In the genomic region with DNA sequence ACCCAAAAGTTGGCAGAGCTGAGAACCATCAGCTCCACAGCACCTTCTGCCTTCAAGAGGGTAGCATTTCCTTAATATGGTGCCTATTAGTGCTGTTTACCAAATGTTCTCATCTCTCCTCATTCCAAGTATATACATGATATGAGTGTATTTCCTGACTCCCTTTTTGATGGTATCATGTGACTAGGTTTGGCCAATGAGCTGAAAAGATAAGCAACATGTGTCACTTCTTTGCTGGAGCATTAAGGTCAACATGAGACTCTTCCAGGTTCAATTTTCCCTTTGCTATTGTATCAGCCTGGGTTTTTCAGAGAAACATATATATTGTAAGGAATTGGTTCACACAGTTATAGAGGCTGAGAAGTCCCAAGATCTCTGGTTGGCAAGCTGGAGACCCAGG, we compare ENCODE assay signal across 25 cellular contexts.
"Had no signal": no experiment of that assay in that cellular context is flagged by ENCODE, and none has a peak within 500 bp of the region (broad histone marks: within the 10 kb centered on the region; RNA-seq: fewer than 3 reads in every experiment).

No MANE protein-coding gene starts in this region.

- H3K4me3 ChIP-seq: neural progenitor cell, ovary, psoas muscle, right lobe of liver, sigmoid colon, stomach, thoracic aorta, thyroid gland, tibial nerve, upper lobe of left lung, vagina had no signal

- H2AFZ ChIP-seq: neural progenitor cell, parathyroid adenoma had no signal

- DNase-seq: occipital lobe; ovary; posterior cingulate gyrus; psoas muscle; right cardiac atrium; right lobe of liver; sigmoid colon; stimulated activated CD4-positive, alpha-beta T cell treated with anti-CD3 and anti-CD28 coated beads, Interleukin-15, amount 100 ng/mL, for 24 hours; stimulated activated CD4-positive, alpha-beta T cell treated with anti-CD3 and anti-CD28 coated beads, Interleukin-2, amount 100 ng/mL, for 24 hours; stimulated activated CD4-positive, alpha-beta T cell treated with anti-CD3 and anti-CD28 coated beads, Interleukin-2, amount 100 ng/mL, for 48 hours; stimulated activated CD4-positive, alpha-beta T cell treated with anti-CD3 and anti-CD28 coated beads, Interleukin-4, amount 100 ng/mL, for 24 hours; stimulated activated naive B cell treated with anti-CD40 and anti-IgM and Interleukin-4, amounts not matched to agents 10 μg/mL and 1 μg/mL and 100 μg/mL, for 72 hours; stimulated activated naive CD4-positive, alpha-beta T cell treated with Interleukin-2 at 50 U/mL for 16 hours; stomach; thyroid gland; trophoblast cell; upper lobe of left lung had no signal

- H3K79me2 ChIP-seq: parathyroid adenoma had no signal

- H3K27me3 ChIP-seq: neural progenitor cell, ovary, right lobe of liver, sigmoid colon, stomach, thyroid gland, tibial nerve, upper lobe of left lung, vagina had no signal

- ATAC-seq: psoas muscle; right cardiac atrium; right lobe of liver; stimulated activated effector memory CD8-positive, alpha-beta T cell treated with anti-CD3 and anti-CD28 coated beads, Interleukin-12 subunit alpha, Interleukin-12 subunit beta, amount 100 ng/mL, for 72 hours; stimulated activated naive B cell treated with anti-CD40 and anti-IgM and Interleukin-4, amounts not matched to agents 10 μg/mL and 1 μg/mL and 100 μg/mL, for 72 hours had no signal

- H3K9ac ChIP-seq: neural progenitor cell, parathyroid adenoma had no signal

- H3K36me3 ChIP-seq: neural progenitor cell, ovary, right lobe of liver, sigmoid colon, stomach, thoracic aorta, thyroid gland, tibial nerve, upper lobe of left lung, vagina had no signal

- H3K4me2 ChIP-seq: neural progenitor cell had no signal

- H3K27ac ChIP-seq: neural progenitor cell, ovary, parathyroid adenoma, psoas muscle, right lobe of liver, sigmoid colon, stomach, thoracic aorta, thyroid gland, tibial nerve, upper lobe of left lung, vagina had no signal

- H3K9me3 ChIP-seq: ovary, psoas muscle, right lobe of liver, sigmoid colon, stomach, thoracic aorta, thyroid gland, tibial nerve, upper lobe of left lung, vagina had no signal

- H3K4me1 ChIP-seq: neural progenitor cell, parathyroid adenoma, psoas muscle, right lobe of liver, sigmoid colon, stomach, thyroid gland, tibial nerve, upper lobe of left lung, vagina had no signal

- FAIRE-seq: small intestine, urothelium cell line had no signal
